ENCODE assay signal across 20 cellular contexts in genomic region chr1:168091720-168092119, GRCh38.
"Had no signal": no experiment of that assay in that cellular context is flagged by ENCODE, and none has a peak within 500 bp of the region (broad histone marks: within the 10 kb centered on the region; RNA-seq: fewer than 3 reads in every experiment).

No MANE protein-coding gene starts in this region.

- H3K4me1 Mint-ChIP-seq: activated CD4-positive, alpha-beta memory T cell treated with anti-CD3 and anti-CD28 coated beads, Interleukin-2, amount 10 ng/mL, durations not matched to agents 7 days and 5 days; activated CD4-positive, alpha-beta T cell treated with anti-CD3 and anti-CD28 coated beads for 36 hours; activated naive CD8-positive, alpha-beta T cell treated with anti-CD3 and anti-CD28 coated beads, Interleukin-2, amount 10 ng/mL, durations not matched to agents 7 days and 5 days; activated T-helper 17 cell treated with anti-CD3 and anti-CD28 coated beads, Interleukin-2, amount 50 U/mL, for 72 hours had no signal

- H3K36me3 Mint-ChIP-seq: activated naive CD8-positive, alpha-beta T cell treated with anti-CD3 and anti-CD28 coated beads, Interleukin-2, amount 10 ng/mL, durations not matched to agents 7 days and 5 days had no signal

- H3K27ac Mint-ChIP-seq: activated CD4-positive, alpha-beta memory T cell treated with anti-CD3 and anti-CD28 coated beads, Interleukin-2, amount 10 ng/mL, durations not matched to agents 7 days and 5 days; activated CD4-positive, alpha-beta T cell treated with anti-CD3 and anti-CD28 coated beads for 36 hours; activated naive CD4-positive, alpha-beta T cell treated with anti-CD3 and anti-CD28 coated beads for 36 hours; activated naive CD8-positive, alpha-beta T cell treated with anti-CD3 and anti-CD28 coated beads, Interleukin-2, amount 10 ng/mL, durations not matched to agents 7 days and 5 days; activated T-helper 17 cell treated with anti-CD3 and anti-CD28 coated beads, Interleukin-2, amount 50 U/mL, for 72 hours had no signal

- H3K9me3 ChIP-seq: adrenal gland, SK-N-SH had no signal

- DNase-seq: activated CD4-positive, alpha-beta memory T cell treated with anti-CD3 and anti-CD28 coated beads, Interleukin-2, amount 10 ng/mL, durations not matched to agents 7 days and 5 days; activated CD4-positive, alpha-beta T cell treated with anti-CD3 and anti-CD28 coated beads for 36 hours; activated CD4-positive, alpha-beta T cell treated with anti-CD3 and anti-CD28 coated beads, Interleukin-2, amount 50 U/mL, for 1 hour; activated gamma-delta T cell; activated naive CD4-positive, alpha-beta T cell treated with anti-CD3 and anti-CD28 coated beads for 36 hours; activated naive CD8-positive, alpha-beta T cell treated with anti-CD3 and anti-CD28 coated beads, Interleukin-2, amount 10 ng/mL, durations not matched to agents 7 days and 5 days; activated T-cell treated with anti-CD3 and anti-CD28 coated beads for 4 hours; adrenal gland; NCI-H1092; NCI-H1930; NCI-H2107; NCI-H2171 treated with DMSO at 0.1 percent for 48 hours; NCI-H226; NCI-H526; SK-N-SH; T-helper 1 cell; WERI-Rb-1 had no signal

- H3K27ac ChIP-seq: adrenal gland, KMS-11, WERI-Rb-1 had no signal

- H3K4me3 Mint-ChIP-seq: activated CD4-positive, alpha-beta memory T cell treated with anti-CD3 and anti-CD28 coated beads, Interleukin-2, amount 10 ng/mL, durations not matched to agents 7 days and 5 days; activated CD4-positive, alpha-beta T cell treated with anti-CD3 and anti-CD28 coated beads for 36 hours; activated naive CD4-positive, alpha-beta T cell treated with anti-CD3 and anti-CD28 coated beads for 36 hours; activated naive CD8-positive, alpha-beta T cell treated with anti-CD3 and anti-CD28 coated beads, Interleukin-2, amount 10 ng/mL, durations not matched to agents 7 days and 5 days; activated T-helper 17 cell treated with anti-CD3 and anti-CD28 coated beads, Interleukin-2, amount 50 U/mL, for 72 hours had no signal

- H3K9me3 Mint-ChIP-seq: activated CD4-positive, alpha-beta memory T cell treated with anti-CD3 and anti-CD28 coated beads, Interleukin-2, amount 10 ng/mL, durations not matched to agents 7 days and 5 days; activated naive CD4-positive, alpha-beta T cell treated with anti-CD3 and anti-CD28 coated beads for 36 hours; activated naive CD8-positive, alpha-beta T cell treated with anti-CD3 and anti-CD28 coated beads, Interleukin-2, amount 10 ng/mL, durations not matched to agents 7 days and 5 days; activated T-helper 17 cell treated with anti-CD3 and anti-CD28 coated beads, Interleukin-2, amount 50 U/mL, for 72 hours had no signal

- H3K27me3 ChIP-seq: adrenal gland had no signal

- ATAC-seq: activated CD4-positive, alpha-beta T cell treated with anti-CD3 and anti-CD28 coated beads for 36 hours; activated T-helper 17 cell treated with anti-CD3 and anti-CD28 coated beads, Interleukin-2, amount 50 U/mL, for 72 hours; Right ventricle myocardium inferior had no signal

- H3K27me3 Mint-ChIP-seq: activated T-helper 17 cell treated with anti-CD3 and anti-CD28 coated beads, Interleukin-2, amount 50 U/mL, for 72 hours had no signal

- H3K4me3 ChIP-seq: adrenal gland had no signal

- H3K36me3 ChIP-seq: adrenal gland, WERI-Rb-1 had no signal
